Comparison of ENCODE assay signal across 18 cellular contexts in the genomic region with DNA sequence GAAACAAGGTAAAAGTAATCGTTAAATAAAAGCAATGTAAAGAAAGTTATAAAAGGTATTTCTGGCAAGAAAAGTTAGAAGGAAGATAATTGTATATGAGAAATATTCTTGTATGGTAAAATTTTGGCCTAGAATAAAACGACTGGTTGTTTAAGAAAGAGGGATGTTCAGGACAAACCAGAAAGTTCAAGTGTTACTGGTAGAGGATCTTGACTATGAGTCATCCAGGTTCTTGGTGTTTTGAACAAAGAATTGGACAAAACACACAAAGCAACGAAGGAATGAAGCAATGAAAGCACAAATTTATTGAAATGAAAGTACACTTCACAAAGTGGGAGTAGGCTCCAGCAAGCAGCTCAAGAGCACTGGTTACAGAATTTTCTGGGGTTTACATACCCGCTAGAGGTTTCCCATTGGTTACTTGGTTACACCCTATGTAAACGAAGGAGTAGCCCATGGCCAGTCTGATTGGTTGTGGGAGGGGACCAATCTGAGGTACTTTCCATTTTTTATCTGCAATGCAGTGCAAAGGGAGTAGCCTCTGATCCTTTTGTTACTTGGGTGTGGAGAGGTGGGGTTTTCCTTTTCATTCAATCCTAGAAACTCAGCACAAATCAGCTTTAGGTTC.
"Had no signal": no experiment of that assay in that cellular context is flagged by ENCODE, and none has a peak within 500 bp of the region (broad histone marks: within the 10 kb centered on the region; RNA-seq: fewer than 3 reads in every experiment).

No MANE protein-coding gene starts in this region.

- H3K4me3 Mint-ChIP-seq: activated B cell treated with CpG ODN at 0.5 μM for 24 hours; activated CD8-positive, alpha-beta T cell treated with anti-CD3 and anti-CD28 coated beads for 36 hours; activated naive CD4-positive, alpha-beta T cell treated with anti-CD3 and anti-CD28 coated beads, Interleukin-2, amount 10 ng/mL, durations not matched to agents 7 days and 5 days; activated T-cell treated with anti-CD3 and anti-CD28 coated beads, Interleukin-2, amount 50 U/mL, for 4 hours; dendritic cell treated with granulocyte-macrophage colony-stimulating factor and Interleukin-4, amounts not matched to agents 40 ng/mL and 50 ng/mL, for 4 days; memory B cell; neural crest cell; stimulated activated naive B cell treated with anti-CD40 and anti-IgM and Interleukin-4, amounts not matched to agents 10 μg/mL and 1 μg/mL and 100 μg/mL, for 72 hours had no signal

- DNase-seq: activated B cell treated with CpG ODN at 0.5 μM for 24 hours; activated CD4-positive, alpha-beta T cell treated with anti-CD3 and anti-CD28 coated beads for 48 hours; activated CD8-positive, alpha-beta T cell treated with anti-CD3 and anti-CD28 coated beads for 36 hours; activated effector memory CD4-positive, alpha-beta T cell treated with Interleukin-2 at 50 U/mL for 16 hours; activated naive CD4-positive, alpha-beta T cell treated with anti-CD3 and anti-CD28 coated beads, Interleukin-2, amount 10 ng/mL, durations not matched to agents 7 days and 5 days; activated T-cell treated with anti-CD3 and anti-CD28 coated beads, Interleukin-2, amount 50 U/mL, for 4 hours; aorta; cerebellar nuclear complex; effector CD8-positive, alpha-beta T cell; foreskin melanocyte; glutamatergic neuron; hypothalamus; stimulated activated naive B cell treated with anti-CD40 and anti-IgM and Interleukin-4, amounts not matched to agents 10 μg/mL and 1 μg/mL and 100 μg/mL, for 72 hours had no signal

- H3K9me3 ChIP-seq: thoracic aorta had no signal

- H3K27me3 Mint-ChIP-seq: activated B cell treated with CpG ODN at 0.5 μM for 24 hours; activated CD8-positive, alpha-beta T cell treated with anti-CD3 and anti-CD28 coated beads for 36 hours; activated naive CD4-positive, alpha-beta T cell treated with anti-CD3 and anti-CD28 coated beads, Interleukin-2, amount 10 ng/mL, durations not matched to agents 7 days and 5 days; dendritic cell treated with granulocyte-macrophage colony-stimulating factor and Interleukin-4, amounts not matched to agents 40 ng/mL and 50 ng/mL, for 4 days; memory B cell; stimulated activated naive B cell treated with anti-CD40 and anti-IgM and Interleukin-4, amounts not matched to agents 10 μg/mL and 1 μg/mL and 100 μg/mL, for 72 hours had no signal

- H3K27ac Mint-ChIP-seq: activated B cell treated with CpG ODN at 0.5 μM for 24 hours; activated CD8-positive, alpha-beta T cell treated with anti-CD3 and anti-CD28 coated beads for 36 hours; activated naive CD4-positive, alpha-beta T cell treated with anti-CD3 and anti-CD28 coated beads, Interleukin-2, amount 10 ng/mL, durations not matched to agents 7 days and 5 days; dendritic cell treated with granulocyte-macrophage colony-stimulating factor and Interleukin-4, amounts not matched to agents 40 ng/mL and 50 ng/mL, for 4 days; memory B cell; stimulated activated naive B cell treated with anti-CD40 and anti-IgM and Interleukin-4, amounts not matched to agents 10 μg/mL and 1 μg/mL and 100 μg/mL, for 72 hours had no signal

- H3K4me3 ChIP-seq: thoracic aorta had no signal

- ATAC-seq: activated CD8-positive, alpha-beta T cell treated with anti-CD3 and anti-CD28 coated beads for 36 hours; activated T-cell treated with anti-CD3 and anti-CD28 coated beads, Interleukin-2, amount 50 U/mL, for 4 hours; left lobe of liver; stimulated activated naive B cell treated with anti-CD40 and anti-IgM and Interleukin-4, amounts not matched to agents 10 μg/mL and 1 μg/mL and 100 μg/mL, for 72 hours had no signal

- H3K27ac ChIP-seq: thoracic aorta had no signal

- H3K4me1 Mint-ChIP-seq: activated B cell treated with CpG ODN at 0.5 μM for 24 hours; activated naive CD4-positive, alpha-beta T cell treated with anti-CD3 and anti-CD28 coated beads, Interleukin-2, amount 10 ng/mL, durations not matched to agents 7 days and 5 days; memory B cell; neural crest cell; stimulated activated naive B cell treated with anti-CD40 and anti-IgM and Interleukin-4, amounts not matched to agents 10 μg/mL and 1 μg/mL and 100 μg/mL, for 72 hours had no signal
